ENCODE assay signal across 9 cellular contexts in genomic region chr12:57887631-57888406, GRCh38. TPM values are rescaled to one million over a fixed set of nuclear protein-coding genes. Genes with fewer than 3 reads are reported as not detected.
DNase-seq lines count a peak whose midpoint lies in the region; ATAC-seq, FAIRE-seq and TF ChIP-seq lines count a peak whose summit lies in the region.
"Had no signal": no experiment of that assay in that cellular context is flagged by ENCODE, and none has a peak within 500 bp of the region (broad histone marks: within the 10 kb centered on the region; RNA-seq: fewer than 3 reads in every experiment).

No MANE protein-coding gene starts in this region.

- 0 out of 3 replicates have a peak, but pooled peaks have one; percentile 15 for ATAC-seq in GM12878
- ATAC-seq in left lung = peak; percentile 21
- no peak for ATAC-seq in HG02588 (IDR thresholded peaks at IDR 0.05; ENCODE audit: unreplicated experiment)
- no peak for ATAC-seq in GM18873 (IDR thresholded peaks at IDR 0.05; ENCODE audit: low FRiP score, unreplicated experiment)
- ATAC-seq: natural killer cell had no signal

- WGBS in GM12878 (ENCODE audit: insufficient coverage, insufficient replicate concordance, low lambda C conversion rate, missing lambda C conversion rate) = 41% methylated on average over 10 of the region's 10 CpGs

- peak overlapping the region in 3 of 7 donors; percentile 16 to 51 (median 22) for H3K27ac Mint-ChIP-seq in CD4-positive, alpha-beta memory T cell
- H3K27ac Mint-ChIP-seq: natural killer cell had no signal

- no peak for FAIRE-seq in GM12878 (lab: Jason Lieb, UNC)

- H3K27me3 ChIP-seq in GM12878 (replicated peaks in 1 of 2; ENCODE audit: control insufficient read depth in 2 of 2, insufficient read depth in 2 of 2, low read length in 1 of 2) (no peaks in the 10 kb centered on the region; a peak in 2 of 4 replicates), left lung (no peaks in the 10 kb centered on the region)
- H3K27me3 ChIP-seq in CD4-positive, alpha-beta memory T cell (ENCODE audit: insufficient read depth, low read length) = no peaks in the 10 kb centered on the region

- H3K9me3 ChIP-seq in GM12878 (replicated peaks; ENCODE audit: control insufficient read depth, insufficient read depth, low read length) = no peaks in the 10 kb centered on the region; the same call in 2 of the 3 replicates
- H3K9me3 ChIP-seq in left lung = peaks cover 0 to 6% of the 10 kb centered on the region in 2 donors
- H3K9me3 ChIP-seq in CD4-positive, alpha-beta memory T cell (ENCODE audit: control insufficient read depth in 1 of 2, low read length in 2 of 2) = no peaks in the 10 kb centered on the region

- no peak for TF ChIP-seq POLR2A in GM12878 (IDR thresholded peaks at IDR 0.05; ENCODE audit: low read depth, low read length)

- CTCF ChIA-PET in GM12878 (lab: Yijun Ruan, JAX) = interaction anchor here (0.7 to 1.2 kb wide), 2 partner anchors 9 to 58 kb away, joined by 3 to 4 read pairs; no protein-coding TSS in a partner anchor
- CTCF ChIA-PET in CD4-positive, alpha-beta memory T cell (lab: Charles Lee; ENCODE audit: partially characterized antibody) = interaction anchor here (1.3 to 5.7 kb wide), 5 partner anchors 9 to 45 kb away, joined by 3 to 34 read pairs (median 12); no protein-coding TSS in a partner anchor

- TF ChIP-seq CTCF in GM12878 (IDR thresholded peaks at IDR 0.05 in 2 of 3, conservative IDR thresholded peaks at IDR 0.05 in 1 of 3; ENCODE audit: control insufficient read depth in 2 of 3, extremely low read depth in 1 of 3, insufficient read depth in 1 of 3, low read depth in 3 of 3, low read length in 3 of 3) (no peak), left lung (IDR thresholded peaks at IDR 0.05) (no peak)

- H4K20me1 ChIP-seq in GM12878 (ENCODE audit: control insufficient read depth, insufficient read depth) = no peaks in the 10 kb centered on the region

- DNase-seq in NCI-H748 (lab: John Stamatoyannopoulos, UW; ENCODE audit: unreplicated experiment) (peak; percentile 56), NCI-H748 treated with DMSO at 0.1 percent for 48 hours (lab: John Stamatoyannopoulos, UW) (no peak), GM12878 (ENCODE audit: low read depth, low spot score) (no peak), left lung (no peak), ureter (ENCODE audit: low spot score) (peak; percentile 79)
- no peak for DNase-seq in CD4-positive, alpha-beta memory T cell
- DNase-seq: natural killer cell had no signal

- no peak overlapping the region for H3K4me2 ChIP-seq in GM12878 (ENCODE audit: control insufficient read depth, insufficient read depth)

- intact Hi-C loops in GM12878 (cut with micrococcal nuclease; ENCODE audit: unreplicated experiment) (no loop called here), left lung (cut with DNase I) (no loop called here)
- intact Hi-C loops in CD4-positive, alpha-beta memory T cell (cut with micrococcal nuclease) = no loop called here

- H3K27me3 Mint-ChIP-seq in CD4-positive, alpha-beta memory T cell = peaks cover 0 to 2% of the 10 kb centered on the region in 2 donors

- H3K4me3 ChIP-seq in GM12878 (no peak overlapping the region), left lung (no peak overlapping the region)
- no peak overlapping the region for H3K4me3 ChIP-seq in CD4-positive, alpha-beta memory T cell (ENCODE audit: low read length in 2 of 2)

- peaks cover 3 to 5% of the 10 kb centered on the region in 2 donors for H3K36me3 Mint-ChIP-seq in CD4-positive, alpha-beta memory T cell
- H3K36me3 Mint-ChIP-seq: natural killer cell had no signal

- no peak overlapping the region for H3K9ac ChIP-seq in GM12878 (ENCODE audit: control insufficient read depth, insufficient read depth, low read length)

- no peak for TF ChIP-seq RAD21 in GM12878 (IDR thresholded peaks at IDR 0.05; ENCODE audit: insufficient read depth, low read depth, low read length)

- H3K36me3 ChIP-seq in GM12878 (ENCODE audit: control insufficient read depth in 2 of 2, insufficient read depth in 2 of 2, low read length in 1 of 2) (no peaks in the 10 kb centered on the region), left lung (no peaks in the 10 kb centered on the region)
- no peaks in the 10 kb centered on the region for H3K36me3 ChIP-seq in CD4-positive, alpha-beta memory T cell (ENCODE audit: insufficient read depth, low read length)

- peaks cover 0 to 13% (median 5%) of the 10 kb centered on the region in 8 donors for H3K9me3 Mint-ChIP-seq in CD4-positive, alpha-beta memory T cell
- H3K9me3 Mint-ChIP-seq: natural killer cell had no signal

- H3K4me1 ChIP-seq in GM12878 (ENCODE audit: control insufficient read depth, insufficient read depth, low read length) = 0 out of 2 replicates have a peak, but pooled peaks cover 5% of the 10 kb centered on the region
- H3K4me1 ChIP-seq in left lung = peaks cover 53 to 67% of the 10 kb centered on the region in 2 donors
- H3K4me1 ChIP-seq in CD4-positive, alpha-beta memory T cell (ENCODE audit: insufficient read depth, low read length) = peaks cover 20% of the 10 kb centered on the region

- TF ChIP-seq EP300 in GM12878 (IDR thresholded peaks at IDR 0.05; ENCODE audit: borderline replicate concordance in 1 of 2, control insufficient read depth in 1 of 2, low read depth in 2 of 2, low read length in 2 of 2) = no peak

- H3K27ac ChIP-seq in GM12878 (ENCODE audit: control insufficient read depth, insufficient read depth) = no peak overlapping the region
- peak overlapping the region; percentile 93 to 96 for H3K27ac ChIP-seq in left lung
- H3K27ac ChIP-seq in CD4-positive, alpha-beta memory T cell (ENCODE audit: low read depth, low read length) = no peak overlapping the region

- no peak overlapping the region for H2AFZ ChIP-seq in GM12878 (ENCODE audit: control insufficient read depth, low read depth, low read length)

- no peaks in the 10 kb centered on the region for H3K79me2 ChIP-seq in GM12878 (ENCODE audit: control insufficient read depth, insufficient read depth, low read length)

- RAD21 ChIA-PET in GM12878 (lab: Charles Lee; ENCODE audit: unreplicated experiment) = interaction anchor here (1.3 kb wide), 1 partner anchor 11 kb away, joined by 4 read pairs; no protein-coding TSS in a partner anchor

- H3K4me3 Mint-ChIP-seq in CD4-positive, alpha-beta memory T cell = peak overlapping the region in 2 of 8 donors; percentile 59 to 68
- H3K4me3 Mint-ChIP-seq: natural killer cell had no signal

- POLR2A ChIA-PET in GM12878 (lab: Charles Lee) = no interaction called here
- POLR2A ChIA-PET in CD4-positive, alpha-beta memory T cell (lab: Charles Lee; ENCODE audit: partially characterized antibody) = interaction anchor here (1.0 to 2.6 kb wide), 8 partner anchors 8 to 53 kb away, joined by 3 to 20 read pairs (median 8); partner anchors contain the start of genes ATP23 and CTDSP2

- in situ Hi-C loops in GM12878 (cut with MboI) = no loop called here

- peaks cover 11 to 43% (median 19%) of the 10 kb centered on the region in 4 donors for H3K4me1 Mint-ChIP-seq in CD4-positive, alpha-beta memory T cell
- H3K4me1 Mint-ChIP-seq: natural killer cell had no signal

- SMC1A ChIA-PET in GM12878 (lab: Charles Lee; ENCODE audit: uncharacterized antibody, unreplicated experiment) = interaction anchor here (1.7 kb wide), 1 partner anchor 11 kb away, joined by 4 read pairs; no protein-coding TSS in a partner anchor

- no TSS peak for BruUV-seq in GM12878 (replicated peaks; lab: Mats Ljungman, UMichigan)

TF ChIP-seq in GM12878, 131 proteins besides CTCF, POLR2A, EP300 and RAD21 (continues in another document):
- TF ChIP-seq BMI1 (IDR thresholded peaks at IDR 0.05; ENCODE audit: borderline replicate concordance) (no peak), RBBP5 (conservative IDR thresholded peaks at IDR 0.05) (no peak), FOS (IDR thresholded peaks at IDR 0.05; ENCODE audit: borderline replicate concordance, extremely low read depth, insufficient read length) (no peak)

RNA-seq across cellular contexts. Expression of gene CTDSP2, which starts 41.3 kb away (rescaled TPM):
- total RNA-seq in GM12878 (2013; cell fraction: nucleolus; rRNA removed) = 60.6 and 61.3 TPM in 2 replicates
- total RNA-seq in GM12878 (2014; rRNA removed) = 65.8 and 73.1 TPM in 2 replicates
- total RNA-seq in GM12878 (2014; rRNA removed; fragmentation: Illumina TruSeq; extraction: Trizol) = 42.5 and 44.9 TPM in 2 replicates
- 98.2 and 99.5 TPM in 2 replicates for total RNA-seq in GM12878 (2021)
- 43.7 TPM for polyA plus RNA-seq in GM12878 (2011; ENCODE audit: low read depth)
- 55.8 and 82.2 TPM in 2 replicates for polyA plus RNA-seq in GM12878 (2011; rRNA removed)
- polyA plus RNA-seq in GM12878 (2011; cell fraction: cytosol; rRNA removed) = 107 and 130 TPM in 2 replicates
- polyA plus RNA-seq in GM12878 (2011; cell fraction: nucleus; rRNA removed) = 96.3 and 105 TPM in 2 replicates
- 55.5 and 61.5 TPM in 2 replicates for polyA plus RNA-seq in GM12878 (2012)
- 60.8 and 79.9 TPM in 2 replicates for polyA plus RNA-seq in GM12878 (2014; fragmentation: Illumina TruSeq; extraction: Trizol)
- 10 to 100 TPM; 17.3 to 19.0 TPM for polyA plus RNA-seq in GM12878 (2014; fragmentation: Nextera tagmentation; extraction: Ambion mirVana)
- 72.6 and 76.7 TPM in 2 replicates for polyA plus RNA-seq in GM12878 (2014; rRNA removed)
- polyA plus RNA-seq in GM12878 (2016; fragmentation: Nextera tagmentation; extraction: Ambion mirVana) = 10 to 100 TPM; 33.0 to 40.7 TPM
- polyA minus RNA-seq in GM12878 (2011; rRNA and poly(A)+ RNA removed) = 87.3 and 116 TPM in 2 replicates
- 35.7 and 38.5 TPM in 2 replicates for polyA minus RNA-seq in GM12878 (2011; cell fraction: cytosol; rRNA and poly(A)+ RNA removed)
- 43.9 and 46.0 TPM in 2 replicates for polyA minus RNA-seq in GM12878 (2011; cell fraction: nucleus; rRNA and poly(A)+ RNA removed)
- 100 to 1,000 TPM; 179 to 210 TPM for total RNA-seq in left lung
- total RNA-seq in ureter = 130 TPM
- total RNA-seq in CD4-positive, alpha-beta memory T cell = 100 to 1,000 TPM; 274 to 285 TPM
- polyA plus RNA-seq in CD4-positive, alpha-beta memory T cell = 10 to 100 TPM; 57.7 to 74.8 TPM

RNA-seq across cellular contexts. Expression of gene ATP23, which starts 53.5 kb away (rescaled TPM):
- 4.7 and 5.1 TPM in 2 replicates for total RNA-seq in GM12878 (2013; cell fraction: nucleolus; rRNA removed)
- 20.3 and 24.3 TPM in 2 replicates for total RNA-seq in GM12878 (2014; rRNA removed)
- 11.6 and 12.0 TPM in 2 replicates for total RNA-seq in GM12878 (2014; rRNA removed; fragmentation: Illumina TruSeq; extraction: Trizol)
- 8.7 and 9.6 TPM in 2 replicates for total RNA-seq in GM12878 (2021)
- polyA plus RNA-seq in GM12878 (2011; ENCODE audit: low read depth) = 6.3 TPM
- polyA plus RNA-seq in GM12878 (2011; rRNA removed) = 28.1 and 34.9 TPM in 2 replicates
- polyA plus RNA-seq in GM12878 (2011; cell fraction: cytosol; rRNA removed) = 20.5 and 20.8 TPM in 2 replicates
- polyA plus RNA-seq in GM12878 (2011; cell fraction: nucleus; rRNA removed) = 8.0 and 8.9 TPM in 2 replicates
- polyA plus RNA-seq in GM12878 (2012) = 8.8 and 13.4 TPM in 2 replicates
- 12.8 and 15.5 TPM in 2 replicates for polyA plus RNA-seq in GM12878 (2014; fragmentation: Illumina TruSeq; extraction: Trizol)
- polyA plus RNA-seq in GM12878 (2014; fragmentation: Nextera tagmentation; extraction: Ambion mirVana) = 1 to 10 TPM; 1.6 to 7.7 TPM
- 17.8 and 20.5 TPM in 2 replicates for polyA plus RNA-seq in GM12878 (2014; rRNA removed)
- polyA plus RNA-seq in GM12878 (2016; fragmentation: Nextera tagmentation; extraction: Ambion mirVana) = 10 to 100 TPM; 17.5 to 18.8 TPM
- 7.7 and 13.5 TPM in 2 replicates for polyA minus RNA-seq in GM12878 (2011; rRNA and poly(A)+ RNA removed)
- 2.9 and 3.3 TPM in 2 replicates for polyA minus RNA-seq in GM12878 (2011; cell fraction: cytosol; rRNA and poly(A)+ RNA removed)
- polyA minus RNA-seq in GM12878 (2011; cell fraction: nucleus; rRNA and poly(A)+ RNA removed) = 3.9 and 5.7 TPM in 2 replicates
- 1 to 10 TPM; 6.1 to 6.4 TPM for total RNA-seq in left lung
- 8.5 TPM for total RNA-seq in ureter
- total RNA-seq in CD4-positive, alpha-beta memory T cell = 1 to 10 TPM; 6.1 to 6.7 TPM
- polyA plus RNA-seq in CD4-positive, alpha-beta memory T cell = 10 to 100 TPM; 16.6 to 22.9 TPM

Comparison
In these comparisons a context has a peak if more than half of its experiments do, and no peak if none do; other contexts are left out.
1. DNase-seq: peak in NCI-H748 (single experiment) and ureter (single experiment); none in NCI-H748 treated with DMSO at 0.1 percent for 48 hours (single experiment), GM12878 (single experiment), left lung (0 of 2) and CD4-positive, alpha-beta memory T cell (0 of 5).
2. ATAC-seq: peak in GM12878 (single experiment) and left lung (single experiment); none in HG02588 (single experiment) and GM18873 (single experiment).
3. H3K27ac ChIP-seq: peak in left lung (2 of 2); none in GM12878 (single experiment) and CD4-positive, alpha-beta memory T cell (single experiment).